Comparison of ENCODE assay signal across 16 cellular contexts in genomic region chr17:76682306-76682705, GRCh38. TPM values are rescaled to one million over a fixed set of nuclear protein-coding genes. Genes with fewer than 3 reads are reported as not detected.
A peak's percentile ranks its signal among the peaks of the same experiment; 100 is the strongest.
DNase-seq lines count a peak whose midpoint lies in the region; ATAC-seq, FAIRE-seq and TF ChIP-seq lines count a peak whose summit lies in the region.
"Had no signal": no experiment of that assay in that cellular context is flagged by ENCODE, and none has a peak within 500 bp of the region (broad histone marks: within the 10 kb centered on the region; RNA-seq: fewer than 3 reads in every experiment).

No MANE protein-coding gene starts in this region.

- peak overlapping the region; percentile 90 for H3K4me2 ChIP-seq in BLaER1

- peaks cover 15% of the 10 kb centered on the region; the same call in 1 of the 2 replicates for H3K36me3 ChIP-seq in BLaER1
- H3K36me3 ChIP-seq: colonic mucosa had no signal

- H4K20me1 ChIP-seq in BLaER1: peaks cover 37% of the 10 kb centered on the region

- H3K4me1 Mint-ChIP-seq in activated T-helper 17 cell treated with anti-CD3 and anti-CD28 coated beads, Interleukin-2, amount 50 U/mL, for 72 hours: peaks cover 5% of the 10 kb centered on the region
- H3K4me1 Mint-ChIP-seq in glutamatergic neuron (ENCODE audit: low read depth, unreplicated experiment) (peaks cover 38% of the 10 kb centered on the region), osteocyte (ENCODE audit: unreplicated experiment) (peaks cover 49% of the 10 kb centered on the region)
- H3K4me1 Mint-ChIP-seq: B cell had no signal

- no peaks in the 10 kb centered on the region for H3K27me3 Mint-ChIP-seq in activated T-helper 17 cell treated with anti-CD3 and anti-CD28 coated beads, Interleukin-2, amount 50 U/mL, for 72 hours
- H3K27me3 Mint-ChIP-seq in glutamatergic neuron (ENCODE audit: unreplicated experiment) (peaks cover 11% of the 10 kb centered on the region), osteocyte (ENCODE audit: unreplicated experiment) (no peaks in the 10 kb centered on the region)
- H3K27me3 Mint-ChIP-seq: activated CD8-positive, alpha-beta memory T cell treated with anti-CD3 and anti-CD28 coated beads, Interleukin-2, amount 10 ng/mL, durations not matched to agents 7 days and 5 days; B cell; T-helper 17 cell had no signal

- peak overlapping the region; percentile 68 for H3K27ac Mint-ChIP-seq in activated T-helper 17 cell treated with anti-CD3 and anti-CD28 coated beads, Interleukin-2, amount 50 U/mL, for 72 hours
- peak overlapping the region; percentile 90 for H3K27ac Mint-ChIP-seq in glutamatergic neuron (ENCODE audit: unreplicated experiment)
- H3K27ac Mint-ChIP-seq in osteocyte (ENCODE audit: unreplicated experiment): peak overlapping the region; percentile 47
- H3K27ac Mint-ChIP-seq: activated CD8-positive, alpha-beta memory T cell treated with anti-CD3 and anti-CD28 coated beads, Interleukin-2, amount 10 ng/mL, durations not matched to agents 7 days and 5 days; B cell; T-helper 17 cell had no signal

- no peak overlapping the region for H3K4me3 Mint-ChIP-seq in activated T-helper 17 cell treated with anti-CD3 and anti-CD28 coated beads, Interleukin-2, amount 50 U/mL, for 72 hours
- H3K4me3 Mint-ChIP-seq in glutamatergic neuron (ENCODE audit: unreplicated experiment) (peak overlapping the region; percentile 83), osteocyte (ENCODE audit: unreplicated experiment) (no peak overlapping the region)
- H3K4me3 Mint-ChIP-seq: activated CD8-positive, alpha-beta memory T cell treated with anti-CD3 and anti-CD28 coated beads, Interleukin-2, amount 10 ng/mL, durations not matched to agents 7 days and 5 days; B cell; T-helper 17 cell had no signal

- no peak for DNase-seq in glutamatergic neuron
- DNase-seq in osteocyte (ENCODE audit: extremely low spot score, unreplicated experiment): no peak
- DNase-seq in amygdala (lab: John Stamatoyannopoulos, UW): no peak
- no peak for DNase-seq in activated effector memory CD4-positive, alpha-beta T cell treated with anti-CD3 and anti-CD28 coated beads, Interleukin-2, amount 50 U/mL, for 16 hours
- no peak for DNase-seq in RCC 7860 (ENCODE audit: low spot score)
- DNase-seq: activated CD8-positive, alpha-beta memory T cell treated with anti-CD3 and anti-CD28 coated beads, Interleukin-2, amount 10 ng/mL, durations not matched to agents 7 days and 5 days; colonic mucosa; NCI-H1105 treated with DMSO at 0.1 percent for 48 hours; stimulated activated CD4-positive, alpha-beta T cell treated with anti-CD3 and anti-CD28 coated beads, Interleukin-4, amount 100 ng/mL, for 1 hour; T-helper 17 cell had no signal

- peaks cover 93% of the 10 kb centered on the region for H3K4me1 ChIP-seq in BLaER1

- H3K27me3 ChIP-seq in BLaER1: no peaks in the 10 kb centered on the region
- H3K27me3 ChIP-seq: colonic mucosa had no signal

- H3K9ac ChIP-seq in BLaER1: peak overlapping the region; percentile 49

- no peaks in the 10 kb centered on the region for H3K9me3 ChIP-seq in BLaER1
- H3K9me3 ChIP-seq: colonic mucosa, thoracic aorta had no signal

- no peaks in the 10 kb centered on the region for H3K9me3 Mint-ChIP-seq in activated T-helper 17 cell treated with anti-CD3 and anti-CD28 coated beads, Interleukin-2, amount 50 U/mL, for 72 hours
- H3K9me3 Mint-ChIP-seq in glutamatergic neuron (ENCODE audit: unreplicated experiment) (peaks cover 8% of the 10 kb centered on the region), osteocyte (ENCODE audit: unreplicated experiment) (no peaks in the 10 kb centered on the region)

- TF ChIP-seq CTCF in glutamatergic neuron (IDR thresholded peaks at IDR 0.05; ENCODE audit: partially characterized antibody, unreplicated experiment): no peak
- TF ChIP-seq CTCF in osteocyte (IDR thresholded peaks at IDR 0.05): no peak

- no peak for ATAC-seq in activated T-helper 17 cell treated with anti-CD3 and anti-CD28 coated beads, Interleukin-2, amount 50 U/mL, for 72 hours (replicated peaks)
- no peak for ATAC-seq in GM21526 (IDR thresholded peaks at IDR 0.05; ENCODE audit: low FRiP score, unreplicated experiment)
- ATAC-seq: activated CD8-positive, alpha-beta memory T cell treated with anti-CD3 and anti-CD28 coated beads, Interleukin-2, amount 10 ng/mL, durations not matched to agents 7 days and 5 days; T-helper 17 cell had no signal

- no peaks in the 10 kb centered on the region for H3K36me3 Mint-ChIP-seq in activated T-helper 17 cell treated with anti-CD3 and anti-CD28 coated beads, Interleukin-2, amount 50 U/mL, for 72 hours (ENCODE audit: low read depth)
- no peaks in the 10 kb centered on the region for H3K36me3 Mint-ChIP-seq in glutamatergic neuron (ENCODE audit: unreplicated experiment)
- H3K36me3 Mint-ChIP-seq in osteocyte (ENCODE audit: unreplicated experiment): peaks cover 25% of the 10 kb centered on the region
- H3K36me3 Mint-ChIP-seq: activated CD8-positive, alpha-beta memory T cell treated with anti-CD3 and anti-CD28 coated beads, Interleukin-2, amount 10 ng/mL, durations not matched to agents 7 days and 5 days had no signal

- peak overlapping the region; percentile 63 for H3K27ac ChIP-seq in BLaER1
- H3K27ac ChIP-seq: colonic mucosa, thoracic aorta had no signal

- no peak for FAIRE-seq in RCC 7860 (lab: Jason Lieb, UNC)
- FAIRE-seq: GM19239 had no signal

- peak overlapping the region; percentile 22 for H3K4me3 ChIP-seq in BLaER1
- H3K4me3 ChIP-seq: colonic mucosa, thoracic aorta had no signal

RNA-seq across cellular contexts. Expression of gene MXRA7, which starts 28.5 kb away (rescaled TPM):
- 1 to 10 TPM; 7.3 to 7.4 TPM for total RNA-seq in activated T-helper 17 cell treated with anti-CD3 and anti-CD28 coated beads, Interleukin-2, amount 50 U/mL, for 72 hours
- total RNA-seq in glutamatergic neuron (ENCODE audit: unreplicated experiment): 236 TPM
- total RNA-seq in osteocyte: 183 and 187 TPM in 2 replicates

RNA-seq across cellular contexts. Expression of gene ST6GALNAC1, which starts 38.7 kb away (rescaled TPM):
- total RNA-seq in activated T-helper 17 cell treated with anti-CD3 and anti-CD28 coated beads, Interleukin-2, amount 50 U/mL, for 72 hours: 1 to 10 TPM; 1.4 to 2.5 TPM
- total RNA-seq in glutamatergic neuron (ENCODE audit: unreplicated experiment): not detected
- total RNA-seq in osteocyte: not detected in 2 replicates
- total RNA-seq: activated CD8-positive, alpha-beta memory T cell treated with anti-CD3 and anti-CD28 coated beads, Interleukin-2, amount 10 ng/mL, durations not matched to agents 7 days and 5 days; B cell had no signal

RNA-seq across cellular contexts. Expression of gene JMJD6, which starts 44.1 kb away (rescaled TPM):
- 100 to 1,000 TPM in 1 of 2 donors, 10 to 100 TPM in 1; 99.1 to 144 TPM for total RNA-seq in activated T-helper 17 cell treated with anti-CD3 and anti-CD28 coated beads, Interleukin-2, amount 50 U/mL, for 72 hours
- total RNA-seq in glutamatergic neuron (ENCODE audit: unreplicated experiment) (39.0 TPM), osteocyte (16.8 and 22.7 TPM in 2 replicates)

RNA-seq across cellular contexts. Expression of gene METTL23, which starts 44.3 kb away (rescaled TPM):
- total RNA-seq in activated T-helper 17 cell treated with anti-CD3 and anti-CD28 coated beads, Interleukin-2, amount 50 U/mL, for 72 hours: 10 to 100 TPM; 31.6 to 35.7 TPM
- total RNA-seq in glutamatergic neuron (ENCODE audit: unreplicated experiment): 24.3 TPM
- total RNA-seq in osteocyte: 35.7 and 36.3 TPM in 2 replicates

RNA-seq across cellular contexts. Expression of gene SRSF2, which starts 54.8 kb away (rescaled TPM):
- total RNA-seq in activated T-helper 17 cell treated with anti-CD3 and anti-CD28 coated beads, Interleukin-2, amount 50 U/mL, for 72 hours: 100 to 1,000 TPM; 254 to 438 TPM
- total RNA-seq in glutamatergic neuron (ENCODE audit: unreplicated experiment) (188 TPM), osteocyte (137 and 145 TPM in 2 replicates)

Comparison
In these comparisons a context has a peak if more than half of its experiments do, and no peak if none do; other contexts are left out.
1. RNA of gene MXRA7, which starts 28.5 kb away (total RNA-seq): 236 TPM in glutamatergic neuron (single experiment) and 183 to 187 TPM in osteocyte; 7.3 to 7.4 TPM in activated T-helper 17 cell treated with anti-CD3 and anti-CD28 coated beads, Interleukin-2, amount 50 U/mL, for 72 hours; every median in the first group is over 10 times any median in the second.
2. Peak in every context shown above with its lines, with median percentiles within 50 percentile points of each other: H3K27ac Mint-ChIP-seq.